Comparison of ENCODE assay signal across 9 cellular contexts in genomic region chr10:49080071-49080470, GRCh38. TPM values are rescaled to one million over a fixed set of nuclear protein-coding genes. Genes with fewer than 3 reads are reported as not detected.
DNase-seq lines count a peak whose midpoint lies in the region; ATAC-seq and TF ChIP-seq lines count a peak whose summit lies in the region.
"Had no signal": no experiment of that assay in that cellular context is flagged by ENCODE, and none has a peak within 500 bp of the region (broad histone marks: within the 10 kb centered on the region; RNA-seq: fewer than 3 reads in every experiment).

No MANE protein-coding gene starts in this region.

- peak overlapping the region; percentile 52 to 65 for H3K27ac ChIP-seq in right atrium auricular region
- peak overlapping the region in 3 of 4 donors; percentile 42 to 71 (median 47) for H3K27ac ChIP-seq in upper lobe of left lung

- H3K27me3 ChIP-seq in right atrium auricular region (no peaks in the 10 kb centered on the region), upper lobe of left lung (no peaks in the 10 kb centered on the region)

- peak in 3 of 4 donors; percentile 43 to 96 (median 64) for TF ChIP-seq EP300 in upper lobe of left lung (IDR thresholded peaks at IDR 0.05)

- 23 to 27% methylated on average over 1 of the region's 1 CpG for WGBS in upper lobe of left lung, 2 donors

- H3K4me3 ChIP-seq in right atrium auricular region, result no peak overlapping the region
- H3K4me3 ChIP-seq in upper lobe of left lung, result no peak overlapping the region

- DNase-seq in Right ventricle myocardium inferior (ENCODE audit: missing footprints) (no peak), cardiac septum (ENCODE audit: low spot score) (no peak), right atrium auricular region (ENCODE audit: low spot score) (no peak), upper lobe of left lung (peak in 1 of 2 donors; percentile 85), NCI-H2107 treated with DMSO at 0.1 percent for 48 hours (lab: John Stamatoyannopoulos, UW; ENCODE audit: unreplicated experiment) (no peak), GM19238 (ENCODE audit: insufficient read length, low spot score) (no peak), NCI-H82 treated with DMSO at 0.1 percent for 48 hours (lab: John Stamatoyannopoulos, UW; ENCODE audit: unreplicated experiment) (no peak)

- H3K4me3 Mint-ChIP-seq in activated T-helper 17 cell treated with anti-CD3 and anti-CD28 coated beads, Interleukin-2, amount 50 U/mL, for 72 hours, result peak overlapping the region; percentile 15
- H3K4me3 Mint-ChIP-seq: CD4-positive, CD25-positive, alpha-beta regulatory T cell had no signal

- H3K4me1 ChIP-seq in right atrium auricular region, result peaks cover 0 to 65% of the 10 kb centered on the region in 2 donors
- H3K4me1 ChIP-seq in upper lobe of left lung, result peaks cover 25 to 57% (median 43%) of the 10 kb centered on the region in 4 donors

- intact Hi-C loops in Right ventricle myocardium inferior (cut with DNase I) (no loop called here), cardiac septum (cut with DNase I) (no loop called here)

- no peaks in the 10 kb centered on the region for H3K9me3 Mint-ChIP-seq in activated T-helper 17 cell treated with anti-CD3 and anti-CD28 coated beads, Interleukin-2, amount 50 U/mL, for 72 hours

- ATAC-seq in Right ventricle myocardium inferior (peak; percentile 59), upper lobe of left lung (ENCODE audit: low FRiP score in 2 of 2) (peak; percentile 66 to 85)
- peak; percentile 33 for ATAC-seq in activated T-helper 17 cell treated with anti-CD3 and anti-CD28 coated beads, Interleukin-2, amount 50 U/mL, for 72 hours (replicated peaks)

- peaks cover 10% of the 10 kb centered on the region for H3K4me1 Mint-ChIP-seq in activated T-helper 17 cell treated with anti-CD3 and anti-CD28 coated beads, Interleukin-2, amount 50 U/mL, for 72 hours

- H3K36me3 ChIP-seq in right atrium auricular region (peaks cover 12% of the 10 kb centered on the region), upper lobe of left lung (no peaks in the 10 kb centered on the region)

- peaks cover 4% of the 10 kb centered on the region for H3K27me3 Mint-ChIP-seq in activated T-helper 17 cell treated with anti-CD3 and anti-CD28 coated beads, Interleukin-2, amount 50 U/mL, for 72 hours
- H3K27me3 Mint-ChIP-seq: CD4-positive, CD25-positive, alpha-beta regulatory T cell had no signal

- TF ChIP-seq CTCF in right atrium auricular region (IDR thresholded peaks at IDR 0.05) (no peak), upper lobe of left lung (IDR thresholded peaks at IDR 0.05) (no peak)

- peak overlapping the region; percentile 68 for H3K27ac Mint-ChIP-seq in activated T-helper 17 cell treated with anti-CD3 and anti-CD28 coated beads, Interleukin-2, amount 50 U/mL, for 72 hours
- H3K27ac Mint-ChIP-seq: CD4-positive, CD25-positive, alpha-beta regulatory T cell had no signal

- peak in 1 of 4 donors; percentile 8 for TF ChIP-seq POLR2A in upper lobe of left lung (IDR thresholded peaks at IDR 0.05)

- no peaks in the 10 kb centered on the region for H3K36me3 Mint-ChIP-seq in activated T-helper 17 cell treated with anti-CD3 and anti-CD28 coated beads, Interleukin-2, amount 50 U/mL, for 72 hours (ENCODE audit: low read depth)
- H3K36me3 Mint-ChIP-seq: CD4-positive, CD25-positive, alpha-beta regulatory T cell had no signal

- H3K9me3 ChIP-seq in right atrium auricular region (no peaks in the 10 kb centered on the region), upper lobe of left lung (no peaks in the 10 kb centered on the region)

RNA-seq across cellular contexts. Expression of gene VSTM4, which starts 35.3 kb away (rescaled TPM):
- total RNA-seq in Right ventricle myocardium inferior (21.8 TPM), cardiac septum (24.4 TPM), right atrium auricular region (10 to 100 TPM; 17.6 to 22.7 TPM), upper lobe of left lung (10 to 100 TPM in 4 of 6 donors, 1 to 10 TPM in 2; 8.5 to 24.3 (median 13.2) TPM)
- total RNA-seq in activated T-helper 17 cell treated with anti-CD3 and anti-CD28 coated beads, Interleukin-2, amount 50 U/mL, for 72 hours, result under 1 TPM; 0.06 to 0.13 TPM
- total RNA-seq: CD4-positive, CD25-positive, alpha-beta regulatory T cell had no signal

RNA-seq across cellular contexts. Expression of gene FAM170B, which starts 53.8 kb away (rescaled TPM):
- total RNA-seq in Right ventricle myocardium inferior (not detected), cardiac septum (not detected), right atrium auricular region (not detected), upper lobe of left lung (under 1 TPM in 1 of 6 donors, not detected in 5; 0.24 TPM)
- total RNA-seq in activated T-helper 17 cell treated with anti-CD3 and anti-CD28 coated beads, Interleukin-2, amount 50 U/mL, for 72 hours, result not detected
- total RNA-seq: CD4-positive, CD25-positive, alpha-beta regulatory T cell had no signal

Comparison
In these comparisons a context has a peak if more than half of its experiments do, and no peak if none do; other contexts are left out.
1. RNA of gene VSTM4, which starts 35.3 kb away (total RNA-seq): 24.4 TPM in cardiac septum (single experiment), 17.6 to 22.7 TPM in right atrium auricular region, 21.8 TPM in Right ventricle myocardium inferior (single experiment) and 8.5 to 24.3 TPM in upper lobe of left lung; 0.06 to 0.13 TPM in activated T-helper 17 cell treated with anti-CD3 and anti-CD28 coated beads, Interleukin-2, amount 50 U/mL, for 72 hours; every median in the first group is over 4 times any median in the second.
2. Peak in every context shown above with its lines, with median percentiles within 50 percentile points of each other: ATAC-seq.